In the genomic region with DNA sequence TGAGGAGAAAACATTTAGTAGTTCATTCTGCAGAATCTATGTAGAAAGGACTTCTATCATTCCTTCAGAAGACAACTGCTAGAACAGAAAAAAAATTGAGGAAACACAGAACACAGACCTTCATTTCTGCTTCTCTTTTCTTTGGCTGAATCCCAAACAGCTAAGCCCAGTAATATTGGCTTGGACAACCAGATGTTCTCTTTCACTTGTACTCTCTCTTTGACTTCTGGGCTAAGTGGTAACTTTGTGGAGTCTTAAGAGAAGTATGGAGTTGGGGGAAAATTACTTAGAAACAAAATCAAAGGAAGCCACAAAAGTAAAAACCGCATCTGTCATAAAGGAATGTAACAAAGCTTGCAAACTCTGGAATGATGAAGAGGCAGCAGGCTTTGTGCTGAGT, we compare ENCODE assay signal across 1 cellular context.
TF ChIP-seq lines count a peak whose summit lies in the region.

No MANE protein-coding gene starts in this region.

TF ChIP-seq in SK-N-SH, 30 proteins besides CTCF, POLR2A, EP300 and RAD21 (continued from another document):
- no peak for TF ChIP-seq TAF1 (IDR thresholded peaks at IDR 0.05; ENCODE audit: borderline replicate concordance, low read depth, low read length)
